ENCODE assay signal across 38 cellular contexts in genomic region chr12:70513441-70513840, GRCh38.
"Had no signal": no experiment of that assay in that cellular context is flagged by ENCODE, and none has a peak within 500 bp of the region (broad histone marks: within the 10 kb centered on the region; RNA-seq: fewer than 3 reads in every experiment).

No MANE protein-coding gene starts in this region.

- H3K27me3 ChIP-seq: adrenal gland, ascending aorta, body of pancreas, brain microvascular endothelial cell, breast epithelium, cardiac muscle cell had no signal

- H3K36me3 Mint-ChIP-seq: activated naive CD4-positive, alpha-beta T cell treated with anti-CD3 and anti-CD28 coated beads, Interleukin-2, amount 10 ng/mL, durations not matched to agents 7 days and 5 days; activated naive CD4-positive, alpha-beta T cell treated with anti-CD3 and anti-CD28 coated beads, Interleukin-2, amount 50 U/mL, for 72 hours; activated naive CD8-positive, alpha-beta T cell; activated naive CD8-positive, alpha-beta T cell treated with anti-CD3 and anti-CD28 coated beads for 36 hours; activated naive CD8-positive, alpha-beta T cell treated with anti-CD3 and anti-CD28 coated beads, Interleukin-2, amount 10 ng/mL, durations not matched to agents 7 days and 5 days; brain had no signal

- H3K9me3 Mint-ChIP-seq: activated naive CD4-positive, alpha-beta T cell treated with anti-CD3 and anti-CD28 coated beads, Interleukin-2, amount 10 ng/mL, durations not matched to agents 7 days and 5 days; activated naive CD4-positive, alpha-beta T cell treated with anti-CD3 and anti-CD28 coated beads, Interleukin-2, amount 50 U/mL, for 24 hours; activated naive CD4-positive, alpha-beta T cell treated with anti-CD3 and anti-CD28 coated beads, Interleukin-2, amount 50 U/mL, for 72 hours; activated naive CD8-positive, alpha-beta T cell treated with anti-CD3 and anti-CD28 coated beads for 36 hours; activated naive CD8-positive, alpha-beta T cell treated with anti-CD3 and anti-CD28 coated beads, Interleukin-2, amount 10 ng/mL, durations not matched to agents 7 days and 5 days; activated naive CD8-positive, alpha-beta T cell treated with anti-CD3 and anti-CD28 coated beads, Interleukin-2, amount 50 U/mL, for 24 hours; activated T-cell treated with anti-CD3 and anti-CD28 coated beads, Interleukin-2, amount 50 U/mL, for 24 hours; activated T-cell treated with anti-CD3 and anti-CD28 coated beads, Interleukin-2, amount 50 U/mL, for 72 hours; activated T-helper 1 cell treated with anti-CD3 and anti-CD28 coated beads, Interleukin-12 subunit alpha, Interleukin-12 subunit beta, Interleukin-2, Interleukin-4 antibody, amounts not matched to agents 30 ng/mL and 10 ng/mL and 1 ng/mL, durations not matched to agents 14 hours and 24 hours and 36 hours; activated T-helper 17 cell treated with anti-CD3 and anti-CD28 coated beads, Interleukin-2, amount 50 U/mL, for 72 hours; activated T-helper 2 cell treated with anti-CD3 and anti-CD28 coated beads, Interferon-gamma antibody, Interleukin-2, Interleukin-4, amounts not matched to agents 10 μg/mL and 5 μg/mL and 100 μg/mL, durations not matched to agents 14 hours and 24 hours and 36 hours; central memory CD8-positive, alpha-beta T cell had no signal

- H3K9me3 ChIP-seq: adrenal gland, ascending aorta, body of pancreas, breast epithelium had no signal

- H3K4me3 Mint-ChIP-seq: activated naive CD4-positive, alpha-beta T cell treated with anti-CD3 and anti-CD28 coated beads for 36 hours; activated naive CD4-positive, alpha-beta T cell treated with anti-CD3 and anti-CD28 coated beads, Interleukin-2, amount 10 ng/mL, durations not matched to agents 7 days and 5 days; activated naive CD4-positive, alpha-beta T cell treated with anti-CD3 and anti-CD28 coated beads, Interleukin-2, amount 50 U/mL, for 24 hours; activated naive CD8-positive, alpha-beta T cell; activated naive CD8-positive, alpha-beta T cell treated with anti-CD3 and anti-CD28 coated beads for 36 hours; activated naive CD8-positive, alpha-beta T cell treated with anti-CD3 and anti-CD28 coated beads, Interleukin-2, amount 10 ng/mL, durations not matched to agents 7 days and 5 days; activated naive CD8-positive, alpha-beta T cell treated with anti-CD3 and anti-CD28 coated beads, Interleukin-2, amount 50 U/mL, for 24 hours; activated T-cell treated with anti-CD3 and anti-CD28 coated beads, Interleukin-2, amount 50 U/mL, for 24 hours; activated T-cell treated with anti-CD3 and anti-CD28 coated beads, Interleukin-2, amount 50 U/mL, for 4 hours; activated T-cell treated with anti-CD3 and anti-CD28 coated beads, Interleukin-2, amount 50 U/mL, for 72 hours; activated T-helper 1 cell treated with anti-CD3 and anti-CD28 coated beads, Interleukin-12 subunit alpha, Interleukin-12 subunit beta, Interleukin-2, Interleukin-4 antibody, amounts not matched to agents 30 ng/mL and 10 ng/mL and 1 ng/mL, durations not matched to agents 14 hours and 24 hours and 36 hours; activated T-helper 17 cell treated with anti-CD3 and anti-CD28 coated beads, Interleukin-2, amount 50 U/mL, for 72 hours; brain; central memory CD8-positive, alpha-beta T cell had no signal

- H3K27me3 Mint-ChIP-seq: activated naive CD4-positive, alpha-beta T cell treated with anti-CD3 and anti-CD28 coated beads, Interleukin-2, amount 10 ng/mL, durations not matched to agents 7 days and 5 days; activated naive CD8-positive, alpha-beta T cell treated with anti-CD3 and anti-CD28 coated beads, Interleukin-2, amount 10 ng/mL, durations not matched to agents 7 days and 5 days; brain; central memory CD8-positive, alpha-beta T cell had no signal

- H3K36me3 ChIP-seq: adrenal gland, ascending aorta, brain microvascular endothelial cell, breast epithelium, cardiac muscle cell had no signal

- H3K4me3 ChIP-seq: adrenal gland, ascending aorta, body of pancreas, breast epithelium, cardiac muscle cell had no signal

- H3K27ac Mint-ChIP-seq: activated naive CD4-positive, alpha-beta T cell treated with anti-CD3 and anti-CD28 coated beads for 36 hours; activated naive CD4-positive, alpha-beta T cell treated with anti-CD3 and anti-CD28 coated beads, Interleukin-2, amount 10 ng/mL, durations not matched to agents 7 days and 5 days; activated naive CD4-positive, alpha-beta T cell treated with anti-CD3 and anti-CD28 coated beads, Interleukin-2, amount 50 U/mL, for 24 hours; activated naive CD4-positive, alpha-beta T cell treated with anti-CD3 and anti-CD28 coated beads, Interleukin-2, amount 50 U/mL, for 72 hours; activated naive CD8-positive, alpha-beta T cell; activated naive CD8-positive, alpha-beta T cell treated with anti-CD3 and anti-CD28 coated beads for 36 hours; activated naive CD8-positive, alpha-beta T cell treated with anti-CD3 and anti-CD28 coated beads, Interleukin-2, amount 10 ng/mL, durations not matched to agents 7 days and 5 days; activated naive CD8-positive, alpha-beta T cell treated with anti-CD3 and anti-CD28 coated beads, Interleukin-2, amount 50 U/mL, for 24 hours; activated T-cell treated with anti-CD3 and anti-CD28 coated beads, Interleukin-2, amount 50 U/mL, for 24 hours; activated T-cell treated with anti-CD3 and anti-CD28 coated beads, Interleukin-2, amount 50 U/mL, for 72 hours; activated T-helper 1 cell treated with anti-CD3 and anti-CD28 coated beads, Interleukin-12 subunit alpha, Interleukin-12 subunit beta, Interleukin-2, Interleukin-4 antibody, amounts not matched to agents 30 ng/mL and 10 ng/mL and 1 ng/mL, durations not matched to agents 14 hours and 24 hours and 36 hours; activated T-helper 17 cell treated with anti-CD3 and anti-CD28 coated beads, Interleukin-2, amount 50 U/mL, for 72 hours; activated T-helper 2 cell treated with anti-CD3 and anti-CD28 coated beads, Interferon-gamma antibody, Interleukin-2, Interleukin-4, amounts not matched to agents 10 μg/mL and 5 μg/mL and 100 μg/mL, durations not matched to agents 14 hours and 24 hours and 36 hours; brain had no signal

- H3K4me1 ChIP-seq: adrenal gland, ascending aorta, body of pancreas, breast epithelium had no signal

- H3K27ac ChIP-seq: adrenal gland, ascending aorta, body of pancreas, brain microvascular endothelial cell, breast epithelium, cardiac muscle cell had no signal

- H3K4me1 Mint-ChIP-seq: activated naive CD4-positive, alpha-beta T cell treated with anti-CD3 and anti-CD28 coated beads, Interleukin-2, amount 10 ng/mL, durations not matched to agents 7 days and 5 days; activated naive CD4-positive, alpha-beta T cell treated with anti-CD3 and anti-CD28 coated beads, Interleukin-2, amount 50 U/mL, for 24 hours; activated naive CD8-positive, alpha-beta T cell treated with anti-CD3 and anti-CD28 coated beads for 36 hours; activated naive CD8-positive, alpha-beta T cell treated with anti-CD3 and anti-CD28 coated beads, Interleukin-2, amount 10 ng/mL, durations not matched to agents 7 days and 5 days; activated naive CD8-positive, alpha-beta T cell treated with anti-CD3 and anti-CD28 coated beads, Interleukin-2, amount 50 U/mL, for 24 hours; activated T-helper 17 cell treated with anti-CD3 and anti-CD28 coated beads, Interleukin-2, amount 50 U/mL, for 72 hours; brain; central memory CD8-positive, alpha-beta T cell had no signal

- DNase-seq: activated effector memory CD4-positive, alpha-beta T cell treated with anti-CD3 and anti-CD28 coated beads, Interleukin-2, amount 50 U/mL, for 16 hours; activated effector memory CD4-positive, alpha-beta T cell treated with Interleukin-2 at 50 U/mL for 16 hours; activated gamma-delta T cell; activated gamma-delta T cell treated with Interleukin-2 at 50 U/mL for 16 hours; activated naive CD4-positive, alpha-beta T cell; activated naive CD4-positive, alpha-beta T cell treated with anti-CD3 and anti-CD28 coated beads for 36 hours; activated naive CD4-positive, alpha-beta T cell treated with anti-CD3 and anti-CD28 coated beads, Interleukin-2, amount 10 ng/mL, durations not matched to agents 7 days and 5 days; activated naive CD4-positive, alpha-beta T cell treated with anti-CD3 and anti-CD28 coated beads, Interleukin-2, amount 50 U/mL, for 16 hours; activated naive CD4-positive, alpha-beta T cell treated with Interleukin-2 at 50 U/mL for 16 hours; activated naive CD8-positive, alpha-beta T cell treated with anti-CD3 and anti-CD28 coated beads for 36 hours; activated naive CD8-positive, alpha-beta T cell treated with anti-CD3 and anti-CD28 coated beads, Interleukin-2, amount 10 ng/mL, durations not matched to agents 7 days and 5 days; activated naive CD8-positive, alpha-beta T cell treated with anti-CD3 and anti-CD28 coated beads, Interleukin-2, amount 50 U/mL, for 24 hours; activated T-cell treated with anti-CD3 and anti-CD28 coated beads, Interleukin-2, amount 50 U/mL, for 1 hour; activated T-cell treated with anti-CD3 and anti-CD28 coated beads, Interleukin-2, amount 50 U/mL, for 24 hours; activated T-cell treated with anti-CD3 and anti-CD28 coated beads, Interleukin-2, amount 50 U/mL, for 4 hours; activated T-cell treated with anti-CD3 and anti-CD28 coated beads, Interleukin-2, amount 50 U/mL, for 48 hours; activated T-cell treated with anti-CD3 and anti-CD28 coated beads, Interleukin-2, amount 50 U/mL, for 72 hours; adrenal gland; amniotic stem cell; amygdala; anterior cingulate cortex; aorta; body of pancreas; brain microvascular endothelial cell; caudate nucleus; central memory CD4-positive, alpha-beta T cell; cerebellar nuclear complex had no signal
